ENCODE assay signal across 8 cellular contexts in genomic region chr14:100065161-100065871, GRCh38. TPM values are rescaled to one million over a fixed set of nuclear protein-coding genes. Genes with fewer than 3 reads are reported as not detected.
DNase-seq lines count a peak whose midpoint lies in the region; ATAC-seq and TF ChIP-seq lines count a peak whose summit lies in the region.

EVL (plus strand) TSS chr14:100065422; CDS start chr14:100065501, 79 bp downstream.

- peak; percentile 68 for DNase-seq in GM10248 (ENCODE audit: extremely low spot score)
- DNase-seq in NB4 (ENCODE audit: low read depth), result peak; percentile 94
- peak; percentile 80 for DNase-seq in activated T-cell treated with anti-CD3 and anti-CD28 coated beads for 48 hours (ENCODE audit: low read depth)
- peak; percentile 72 for DNase-seq in Right ventricle myocardium inferior (ENCODE audit: missing footprints)
- peak; percentile 94 for DNase-seq in spleen
- DNase-seq in midbrain (lab: John Stamatoyannopoulos, UW), result no peak
- DNase-seq in HEK293T (ENCODE audit: extremely low spot score), result no peak

- no peaks in the 10 kb centered on the region for H3K27me3 ChIP-seq in spleen (replicated peaks in 1 of 7)

- intact Hi-C loops in Right ventricle myocardium inferior (cut with DNase I) (loop anchor here (5.0 kb wide), 1 partner anchor 42 kb away; no protein-coding TSS in a partner anchor), spleen (cut with DNase I; ENCODE audit: low total_unique reads) (no loop called here)

- ATAC-seq in GM21825 (IDR thresholded peaks at IDR 0.05; ENCODE audit: unreplicated experiment) (peak; percentile 49), Right ventricle myocardium inferior (peak; percentile 29)

- H3K36me3 ChIP-seq in spleen, result peaks cover 0 to 2% (median 0%) of the 10 kb centered on the region in 6 donors

- no peak for TF ChIP-seq CTCF in GM10248 (IDR thresholded peaks at IDR 0.05; ENCODE audit: control extremely low read depth, extremely low read depth, low read depth, missing control alignments)
- TF ChIP-seq CTCF in NB4 (IDR thresholded peaks at IDR 0.05; ENCODE audit: low read depth, low read length), result no peak
- TF ChIP-seq CTCF in spleen (IDR thresholded peaks at IDR 0.05 in 8 of 11, conservative IDR thresholded peaks at IDR 0.05 in 3 of 11), result no peak

- peak; percentile 40 for TF ChIP-seq POLR2A in NB4 (IDR thresholded peaks at IDR 0.05; ENCODE audit: extremely low read depth, insufficient read length)
- peak in 1 of 3 donors; percentile 67 for TF ChIP-seq POLR2A in spleen (IDR thresholded peaks at IDR 0.05)

- CTCF ChIA-PET in GM10248 (lab: Yijun Ruan, JAX), result interaction anchor here (1.0 to 23.2 kb wide), 16 partner anchors 9 to 128 kb away, joined by 3 to 336 read pairs (median 5); no protein-coding TSS in a partner anchor
- CTCF ChIA-PET in HEK293T (lab: Yijun Ruan, JAX), result interaction anchor here (0.5 to 1.5 kb wide), 2 partner anchors 15 to 91 kb away, joined by 3 read pairs; no protein-coding TSS in a partner anchor

- POLR2A ChIA-PET in GM10248 (lab: Yijun Ruan, JAX), result interaction anchor here (1.6 kb wide), 1 partner anchor 186 kb away, joined by 3 read pairs; no protein-coding TSS in a partner anchor
- POLR2A ChIA-PET in HEK293T (lab: Yijun Ruan, JAX), result no interaction called here

- peak within 1 kb of the TSS; percentile 75 to 93 (median 90) for H3K27ac ChIP-seq in spleen

- WGBS in spleen, 5 donors, result 32 to 40% (median 35%) methylated on average over 6 of the region's 6 CpGs

- H3K4me1 ChIP-seq in spleen, result peaks cover 30 to 100% (median 75%) of the 10 kb centered on the region in 6 donors

- H3K4me3 ChIP-seq in NB4 (ENCODE audit: low read depth, low read length), result peak within 1 kb of the TSS; percentile 72
- H3K4me3 ChIP-seq in spleen, result peak within 1 kb of the TSS; percentile 32 to 74 (median 46)

- H3K9me3 ChIP-seq in spleen, result no peaks in the 10 kb centered on the region

TF ChIP-seq in HEK293T, 16 proteins besides CTCF, POLR2A, EP300 and RAD21:
- TF ChIP-seq FOXK2 (IDR thresholded peaks at IDR 0.05) (no peak), SUZ12 (IDR thresholded peaks at IDR 0.05) (no peak), FOXM1 (IDR thresholded peaks at IDR 0.05; ENCODE audit: borderline replicate concordance) (no peak), FOXA1 (IDR thresholded peaks at IDR 0.05) (no peak), LEF1 (IDR thresholded peaks at IDR 0.05; ENCODE audit: borderline replicate concordance) (no peak), TARDBP (IDR thresholded peaks at IDR 0.05) (no peak), HDGF (IDR thresholded peaks at IDR 0.05; ENCODE audit: borderline replicate concordance) (no peak), ZNF384 (IDR thresholded peaks at IDR 0.05) (no peak), PKNOX1 (IDR thresholded peaks at IDR 0.05) (no peak), L3MBTL2 (conservative IDR thresholded peaks at IDR 0.05) (no peak), ARNT (IDR thresholded peaks at IDR 0.05) (no peak)
TF ChIP-seq in HEK293T: peak in this region for 0.

RNA-seq across cellular contexts. Expression of gene EVL, which starts in this region (rescaled TPM):
- total RNA-seq in Right ventricle myocardium inferior (41.8 TPM), spleen (100 to 1,000 TPM; 244 to 336 (median 283) TPM)
- polyA plus RNA-seq in spleen, result 100 to 1,000 TPM; 169 to 184 (median 183) TPM

Comparison
In these comparisons a context has a peak if more than half of its experiments do, and no peak if none do; other contexts are left out.
1. DNase-seq: peak in GM10248 (single experiment), NB4 (single experiment), activated T-cell treated with anti-CD3 and anti-CD28 coated beads for 48 hours (single experiment), Right ventricle myocardium inferior (single experiment) and spleen (single experiment); none in midbrain (single experiment) and HEK293T (single experiment).